1 cellular context compared by ENCODE assay signal in the genomic region with DNA sequence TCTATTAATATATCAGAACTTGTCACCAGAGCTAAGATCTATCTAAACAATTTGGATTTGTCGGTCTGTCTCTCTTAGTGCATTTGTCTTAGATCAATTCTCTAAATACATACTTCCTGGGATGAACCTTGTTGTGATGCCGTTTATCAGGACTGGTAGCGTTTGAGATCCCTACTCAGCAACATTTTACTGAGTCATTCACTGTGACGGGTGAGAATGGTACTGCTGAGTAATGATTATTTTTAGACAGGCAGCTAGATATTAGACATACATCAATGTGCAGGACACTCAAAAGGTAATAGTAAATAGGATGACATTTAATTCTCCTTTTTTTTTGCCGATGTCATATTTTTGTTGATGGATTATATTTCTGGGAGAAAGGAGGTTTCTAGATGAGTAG.
TF ChIP-seq lines count a peak whose summit lies in the region.

No MANE protein-coding gene starts in this region.

TF ChIP-seq in SK-N-SH treated with all-trans-retinoic acid at 6 μM for 48 hours, 23 proteins besides CTCF, POLR2A, EP300 and RAD21:
- TF ChIP-seq, protein P1, sequence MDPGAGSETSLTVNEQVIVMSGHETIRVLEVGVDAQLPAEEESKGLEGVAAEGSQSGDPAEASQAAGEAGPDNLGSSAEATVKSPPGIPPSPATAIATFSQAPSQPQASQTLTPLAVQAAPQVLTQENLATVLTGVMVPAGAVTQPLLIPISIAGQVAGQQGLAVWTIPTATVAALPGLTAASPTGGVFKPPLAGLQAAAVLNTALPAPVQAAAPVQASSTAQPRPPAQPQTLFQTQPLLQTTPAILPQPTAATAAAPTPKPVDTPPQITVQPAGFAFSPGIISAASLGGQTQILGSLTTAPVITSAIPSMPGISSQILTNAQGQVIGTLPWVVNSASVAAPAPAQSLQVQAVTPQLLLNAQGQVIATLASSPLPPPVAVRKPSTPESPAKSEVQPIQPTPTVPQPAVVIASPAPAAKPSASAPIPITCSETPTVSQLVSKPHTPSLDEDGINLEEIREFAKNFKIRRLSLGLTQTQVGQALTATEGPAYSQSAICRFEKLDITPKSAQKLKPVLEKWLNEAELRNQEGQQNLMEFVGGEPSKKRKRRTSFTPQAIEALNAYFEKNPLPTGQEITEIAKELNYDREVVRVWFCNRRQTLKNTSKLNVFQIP (CRISPR knock-in tag; IDR thresholded peaks at IDR 0.05; ENCODE audit: borderline replicate concordance, low read depth) = no peak
- TF ChIP-seq, protein P2, sequence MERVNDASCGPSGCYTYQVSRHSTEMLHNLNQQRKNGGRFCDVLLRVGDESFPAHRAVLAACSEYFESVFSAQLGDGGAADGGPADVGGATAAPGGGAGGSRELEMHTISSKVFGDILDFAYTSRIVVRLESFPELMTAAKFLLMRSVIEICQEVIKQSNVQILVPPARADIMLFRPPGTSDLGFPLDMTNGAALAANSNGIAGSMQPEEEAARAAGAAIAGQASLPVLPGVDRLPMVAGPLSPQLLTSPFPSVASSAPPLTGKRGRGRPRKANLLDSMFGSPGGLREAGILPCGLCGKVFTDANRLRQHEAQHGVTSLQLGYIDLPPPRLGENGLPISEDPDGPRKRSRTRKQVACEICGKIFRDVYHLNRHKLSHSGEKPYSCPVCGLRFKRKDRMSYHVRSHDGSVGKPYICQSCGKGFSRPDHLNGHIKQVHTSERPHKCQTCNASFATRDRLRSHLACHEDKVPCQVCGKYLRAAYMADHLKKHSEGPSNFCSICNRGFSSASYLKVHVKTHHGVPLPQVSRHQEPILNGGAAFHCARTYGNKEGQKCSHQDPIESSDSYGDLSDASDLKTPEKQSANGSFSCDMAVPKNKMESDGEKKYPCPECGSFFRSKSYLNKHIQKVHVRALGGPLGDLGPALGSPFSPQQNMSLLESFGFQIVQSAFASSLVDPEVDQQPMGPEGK (CRISPR knock-in tag; IDR thresholded peaks at IDR 0.05; ENCODE audit: borderline replicate concordance) = no peak
- TF ChIP-seq CREB5 (CRISPR knock-in tag; IDR thresholded peaks at IDR 0.05; ENCODE audit: low read depth) (no peak), BACH2 (CRISPR knock-in tag; IDR thresholded peaks at IDR 0.05; ENCODE audit: borderline replicate concordance) (no peak), ZFP3 (CRISPR knock-in tag; IDR thresholded peaks at IDR 0.05) (no peak), SNAI2 (CRISPR knock-in tag; IDR thresholded peaks at IDR 0.05) (no peak), CSDC2 (CRISPR knock-in tag; IDR thresholded peaks at IDR 0.05) (no peak), GLIS3 (CRISPR knock-in tag; IDR thresholded peaks at IDR 0.05) (no peak), OSR1 (CRISPR knock-in tag; IDR thresholded peaks at IDR 0.05) (no peak), TOX (CRISPR knock-in tag; IDR thresholded peaks at IDR 0.05; ENCODE audit: borderline replicate concordance) (no peak), ESRRG (CRISPR knock-in tag; IDR thresholded peaks at IDR 0.05) (no peak), ZNF565 (CRISPR knock-in tag; conservative IDR thresholded peaks at IDR 0.05; ENCODE audit: low read depth) (no peak), ZC3H10 (CRISPR knock-in tag; IDR thresholded peaks at IDR 0.05) (no peak), TSHZ2 (CRISPR knock-in tag; IDR thresholded peaks at IDR 0.05) (no peak), CSRNP3 (CRISPR knock-in tag; IDR thresholded peaks at IDR 0.05) (no peak), RARB (CRISPR knock-in tag; IDR thresholded peaks at IDR 0.05) (no peak), ARNTL (CRISPR knock-in tag; IDR thresholded peaks at IDR 0.05; ENCODE audit: borderline replicate concordance, low read depth) (no peak)
